Comparison of ENCODE assay signal across 8 cellular contexts in the genomic region with DNA sequence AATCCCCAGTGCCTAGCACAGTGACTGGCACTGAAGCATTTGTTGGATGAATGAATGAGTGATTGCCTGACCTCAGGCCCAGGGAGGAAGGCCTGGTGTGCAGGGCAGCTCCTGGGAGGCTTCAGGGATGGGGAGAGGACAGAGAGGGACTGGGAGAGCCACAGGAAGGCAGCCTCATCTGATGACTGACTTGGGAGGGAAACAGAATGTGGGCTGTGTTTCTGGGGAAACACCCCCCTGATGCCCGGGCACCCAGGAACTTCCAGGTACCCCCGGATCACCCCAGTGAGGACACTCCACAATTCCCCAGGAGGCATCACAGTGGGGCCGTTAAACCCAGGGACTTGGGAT.
DNase-seq lines count a peak whose midpoint lies in the region; ATAC-seq, FAIRE-seq and TF ChIP-seq lines count a peak whose summit lies in the region.

No MANE protein-coding gene starts in this region.

- H3K4me1 ChIP-seq in BLaER1 treated with 17β-estradiol and CSF1 and Interleukin-3, amounts not matched to agents 10 nM and 100 nM: peaks cover 65 to 89% (median 74%) of the 10 kb centered on the region in 10 experiments
- peaks cover 56% of the 10 kb centered on the region for H3K4me1 ChIP-seq in endothelial cell of umbilical vein (ENCODE audit: control insufficient read depth, extremely low read depth, insufficient read depth, low read length)
- peaks cover 36 to 51% (median 48%) of the 10 kb centered on the region in 3 donors for H3K4me1 ChIP-seq in pancreas

- H3K9me1 ChIP-seq in endothelial cell of umbilical vein (replicated peaks; ENCODE audit: control insufficient read depth, extremely low read depth, insufficient read depth, low read length): no peaks in the 10 kb centered on the region

- no peak for TF ChIP-seq POLR2A in endothelial cell of umbilical vein (IDR thresholded peaks at IDR 0.05; ENCODE audit: low read depth, low read length)

- H3K4me2 ChIP-seq in BLaER1 treated with 17β-estradiol and CSF1 and Interleukin-3, amounts not matched to agents 10 nM and 100 nM: peak overlapping the region; percentile 80 to 96 (median 89)
- H3K4me2 ChIP-seq in endothelial cell of umbilical vein (ENCODE audit: insufficient read depth, low read length): no peak overlapping the region

- WGBS in pancreas, 2 donors: 82 to 88% methylated on average over 3 of the region's 3 CpGs

- peaks cover 0 to 47% (median 30%) of the 10 kb centered on the region in 11 experiments; a peak in 19 of 22 replicates for H3K27me3 ChIP-seq in BLaER1 treated with 17β-estradiol and CSF1 and Interleukin-3, amounts not matched to agents 10 nM and 100 nM
- H3K27me3 ChIP-seq in endothelial cell of umbilical vein (ENCODE audit: control insufficient read depth in 2 of 2, insufficient read depth in 2 of 2, low read length in 2 of 2) (no peaks in the 10 kb centered on the region), pancreas (no peaks in the 10 kb centered on the region)

- DNase-seq in RWPE1 (ENCODE audit: low spot score) (no peak), endothelial cell of umbilical vein (ENCODE audit: low read depth, low spot score) (no peak), pancreas (peak in 1 of 6 donors; percentile 60), OCI-M1 (lab: John Stamatoyannopoulos, UW) (no peak), SW 1271 (lab: John Stamatoyannopoulos, UW) (no peak), superior temporal gyrus (ENCODE audit: extremely low spot score) (no peak)

- no peaks in the 10 kb centered on the region for H4K20me1 ChIP-seq in BLaER1 treated with 17β-estradiol and CSF1 and Interleukin-3, amounts not matched to agents 10 nM and 100 nM
- no peaks in the 10 kb centered on the region for H4K20me1 ChIP-seq in endothelial cell of umbilical vein (replicated peaks; ENCODE audit: control insufficient read depth, extremely low read depth, insufficient read depth, low read length)

- peak overlapping the region in 1 of 10 experiments; percentile 58; a peak in 1 of 20 replicates for H3K4me3 ChIP-seq in BLaER1 treated with 17β-estradiol and CSF1 and Interleukin-3, amounts not matched to agents 10 nM and 100 nM
- H3K4me3 ChIP-seq in endothelial cell of umbilical vein (replicated peaks in 1 of 3; ENCODE audit: insufficient read depth in 1 of 3, low read depth in 1 of 3, low read length in 3 of 3) (no peak overlapping the region), pancreas (no peak overlapping the region)

- no TSS peak for BruUV-seq in endothelial cell of umbilical vein (replicated peaks; lab: Mats Ljungman, UMichigan)

- peak overlapping the region in 9 of 11 experiments; percentile 79 to 92 (median 89); a peak in 14 of 22 replicates for H3K27ac ChIP-seq in BLaER1 treated with 17β-estradiol and CSF1 and Interleukin-3, amounts not matched to agents 10 nM and 100 nM
- peak overlapping the region; percentile 100 for H3K27ac ChIP-seq in RWPE1
- peak overlapping the region; percentile 66 for H3K27ac ChIP-seq in endothelial cell of umbilical vein (ENCODE audit: insufficient read depth, low read depth, low read length)
- peak overlapping the region; percentile 92 to 99 (median 96) for H3K27ac ChIP-seq in pancreas

- peak overlapping the region in 7 of 11 experiments; percentile 75 to 90 (median 81); a peak in 11 of 22 replicates for H3K9ac ChIP-seq in BLaER1 treated with 17β-estradiol and CSF1 and Interleukin-3, amounts not matched to agents 10 nM and 100 nM
- peak overlapping the region; percentile 79 for H3K9ac ChIP-seq in endothelial cell of umbilical vein (replicated peaks; ENCODE audit: extremely low read depth, insufficient read depth, low read length)

- H2AFZ ChIP-seq in endothelial cell of umbilical vein (ENCODE audit: low read depth, low read length): no peak overlapping the region

- dilution Hi-C loops in endothelial cell of umbilical vein (cut with MboI; ENCODE audit: extremely low pct_ligation_motif_present, low sequenced_read_pairs): no loop called here

- peaks cover 14% of the 10 kb centered on the region for H3K79me2 ChIP-seq in endothelial cell of umbilical vein (ENCODE audit: control insufficient read depth, insufficient read depth, low read length)

- intact Hi-C loops in endothelial cell of umbilical vein (cut with micrococcal nuclease) (no loop called here), pancreas (cut with DNase I) (loop anchor here in 1 of 3 donors (10.0 kb wide), 1 partner anchor 312 kb away; the partner anchor contains the start of gene IER5L)

- H3K9me3 ChIP-seq in BLaER1 treated with 17β-estradiol and CSF1 and Interleukin-3, amounts not matched to agents 10 nM and 100 nM (replicated peaks in 1 of 11): no peaks in the 10 kb centered on the region
- H3K9me3 ChIP-seq in endothelial cell of umbilical vein (replicated peaks; ENCODE audit: control insufficient read depth, insufficient read depth, low read length) (no peaks in the 10 kb centered on the region), pancreas (no peaks in the 10 kb centered on the region)

- TF ChIP-seq CTCF in RWPE1 (conservative IDR thresholded peaks at IDR 0.05; ENCODE audit: low read depth) (no peak), endothelial cell of umbilical vein (IDR thresholded peaks at IDR 0.05; ENCODE audit: extremely low read depth in 1 of 2, insufficient read depth in 1 of 2, low read depth in 1 of 2, low read length in 2 of 2) (no peak), pancreas (IDR thresholded peaks at IDR 0.05) (no peak)

- POLR2A ChIA-PET in RWPE1 (lab: Yijun Ruan, JAX; ENCODE audit: low non-redundant PET): no interaction called here
- POLR2A ChIA-PET in endothelial cell of umbilical vein (lab: Charles Lee): no interaction called here

- H3K36me3 ChIP-seq in BLaER1 treated with 17β-estradiol and CSF1 and Interleukin-3, amounts not matched to agents 10 nM and 100 nM: peaks cover 0 to 2% (median 0%) of the 10 kb centered on the region in 11 experiments; a peak in 1 of 22 replicates
- H3K36me3 ChIP-seq in endothelial cell of umbilical vein (ENCODE audit: control insufficient read depth in 2 of 2, extremely low read depth in 1 of 2, insufficient read depth in 2 of 2, low read length in 2 of 2) (no peaks in the 10 kb centered on the region), pancreas (no peaks in the 10 kb centered on the region)

- CTCF ChIA-PET in RWPE1 (lab: Yijun Ruan, JAX) (interaction anchor here (0.7 kb wide), 1 partner anchor 124 kb away, joined by 6 read pairs; no protein-coding TSS in a partner anchor), endothelial cell of umbilical vein (lab: Charles Lee) (no interaction called here)

- ATAC-seq in pancreas (no peak), HG03280 (IDR thresholded peaks at IDR 0.05; ENCODE audit: unreplicated experiment) (no peak)

- FAIRE-seq in endothelial cell of umbilical vein (lab: Jason Lieb, UNC) (peak; percentile 31), pancreas (lab: Jason Lieb, UNC) (no peak)

TF ChIP-seq in endothelial cell of umbilical vein, 7 proteins besides CTCF, POLR2A, EP300 and RAD21:
- TF ChIP-seq POLR2AphosphoS5 (IDR thresholded peaks at IDR 0.05; ENCODE audit: insufficient read depth, low read depth, low read length): no peak
